13 cellular contexts compared by ENCODE assay signal in the genomic region with DNA sequence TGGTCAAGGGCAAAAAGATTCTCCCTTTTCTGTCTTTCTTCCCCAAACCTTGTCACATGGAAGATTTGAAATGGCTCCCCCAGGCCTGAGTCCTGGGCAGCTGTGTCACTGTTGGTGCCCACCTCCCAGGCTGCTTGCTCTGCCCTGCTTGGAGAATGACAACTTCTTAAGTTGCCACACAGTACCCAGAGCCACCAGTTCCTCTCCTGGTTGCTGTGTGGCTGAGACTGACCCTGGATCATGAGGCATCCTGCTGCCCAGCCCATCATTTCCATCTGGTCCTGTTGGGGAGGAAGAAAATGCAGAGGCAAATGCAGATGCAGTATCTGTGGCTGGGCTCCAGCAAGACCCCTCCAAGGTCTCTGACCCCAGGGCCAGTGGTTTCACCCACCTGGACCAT.
DNase-seq lines count a peak whose midpoint lies in the region; ATAC-seq and TF ChIP-seq lines count a peak whose summit lies in the region.
"Had no signal": no experiment of that assay in that cellular context is flagged by ENCODE, and none has a peak within 500 bp of the region (broad histone marks: within the 10 kb centered on the region; RNA-seq: fewer than 3 reads in every experiment).

No MANE protein-coding gene starts in this region.

- H3K4me3 Mint-ChIP-seq in glutamatergic neuron (ENCODE audit: unreplicated experiment): peak overlapping the region; percentile 38
- H3K4me3 Mint-ChIP-seq: CD8-positive, alpha-beta memory T cell had no signal

- H3K9me3 ChIP-seq in right atrium auricular region (peaks cover 0 to 6% of the 10 kb centered on the region in 2 donors), heart left ventricle (peaks cover 0 to 6% (median 0%) of the 10 kb centered on the region in 12 donors), lower lobe of right lung (peaks cover 8% of the 10 kb centered on the region)
- H3K9me3 ChIP-seq: HAP-1 had no signal

- TF ChIP-seq CTCF in right atrium auricular region (IDR thresholded peaks at IDR 0.05) (no peak), heart left ventricle (IDR thresholded peaks at IDR 0.05) (no peak), glutamatergic neuron (IDR thresholded peaks at IDR 0.05; ENCODE audit: partially characterized antibody, unreplicated experiment) (no peak), lower lobe of right lung (IDR thresholded peaks at IDR 0.05) (no peak), foreskin keratinocyte (conservative IDR thresholded peaks at IDR 0.05) (no peak)

- peak overlapping the region; percentile 83 for H3K27ac Mint-ChIP-seq in glutamatergic neuron (ENCODE audit: unreplicated experiment)
- H3K27ac Mint-ChIP-seq: CD8-positive, alpha-beta memory T cell had no signal

- H3K4me1 ChIP-seq in right atrium auricular region (peaks cover 0 to 7% of the 10 kb centered on the region in 2 donors), heart left ventricle (peaks cover 0 to 13% (median 0%) of the 10 kb centered on the region in 12 donors), lower lobe of right lung (peaks cover 5% of the 10 kb centered on the region), foreskin keratinocyte (no peaks in the 10 kb centered on the region)
- H3K4me1 ChIP-seq: HAP-1 had no signal

- peaks cover 22% of the 10 kb centered on the region for H3K4me1 Mint-ChIP-seq in glutamatergic neuron (ENCODE audit: low read depth, unreplicated experiment)
- H3K4me1 Mint-ChIP-seq: CD8-positive, alpha-beta memory T cell had no signal

- H3K36me3 Mint-ChIP-seq in glutamatergic neuron (ENCODE audit: unreplicated experiment): peaks cover 10% of the 10 kb centered on the region
- H3K36me3 Mint-ChIP-seq: CD8-positive, alpha-beta memory T cell had no signal

- peaks cover 17% of the 10 kb centered on the region for H3K9me3 Mint-ChIP-seq in glutamatergic neuron (ENCODE audit: unreplicated experiment)

- H3K27ac ChIP-seq in right atrium auricular region (no peak overlapping the region), heart left ventricle (no peak overlapping the region), lower lobe of right lung (no peak overlapping the region), foreskin keratinocyte (no peak overlapping the region)
- H3K27ac ChIP-seq: C4-2B had no signal

- ATAC-seq in heart left ventricle (no peak), HG02642 (IDR thresholded peaks at IDR 0.05; ENCODE audit: poor library complexity, unreplicated experiment) (no peak), lower lobe of right lung (no peak), foreskin keratinocyte (no peak)

- DNase-seq in right atrium auricular region (ENCODE audit: low spot score) (peak; percentile 50), heart left ventricle (no peak), MV-4-11 (lab: John Stamatoyannopoulos, UW) (peak; percentile 45), glutamatergic neuron (no peak), lower lobe of right lung (no peak), foreskin keratinocyte (no peak)
- DNase-seq: ACHN; CD8-positive, alpha-beta memory T cell; DMS53; GF-D8 had no signal

- H3K36me3 ChIP-seq in right atrium auricular region (no peaks in the 10 kb centered on the region), heart left ventricle (no peaks in the 10 kb centered on the region), lower lobe of right lung (no peaks in the 10 kb centered on the region)
- H3K36me3 ChIP-seq: HAP-1 had no signal

- H3K4me3 ChIP-seq in right atrium auricular region (no peak overlapping the region), heart left ventricle (no peak overlapping the region), lower lobe of right lung (no peak overlapping the region)
- H3K4me3 ChIP-seq: HAP-1 had no signal

- TF ChIP-seq POLR2A in heart left ventricle (IDR thresholded peaks at IDR 0.05): no peak

- peaks cover 11% of the 10 kb centered on the region for H3K27me3 Mint-ChIP-seq in glutamatergic neuron (ENCODE audit: unreplicated experiment)

- H3K27me3 ChIP-seq in right atrium auricular region (no peaks in the 10 kb centered on the region), heart left ventricle (peaks cover 0 to 55% (median 3%) of the 10 kb centered on the region in 9 donors), lower lobe of right lung (ENCODE audit: low read depth) (peaks cover 44% of the 10 kb centered on the region), foreskin keratinocyte (no peaks in the 10 kb centered on the region)

- intact Hi-C loops in heart left ventricle (cut with DNase I) (no loop called here), lower lobe of right lung (cut with DNase I) (no loop called here)

Comparison
In these comparisons a context has a peak if more than half of its experiments do, and no peak if none do; other contexts are left out.
1. DNase-seq: peak in right atrium auricular region (single experiment) and MV-4-11 (single experiment); none in heart left ventricle (0 of 5), glutamatergic neuron (single experiment), lower lobe of right lung (single experiment) and foreskin keratinocyte (0 of 2).